In genomic region chrX:153948847-153949819, GRCh38 we compare ENCODE assay signal across 16 cellular contexts. TPM values are rescaled to one million over a fixed set of nuclear protein-coding genes. Genes with fewer than 3 reads are reported as not detected.
DNase-seq lines count a peak whose midpoint lies in the region; ATAC-seq, FAIRE-seq and TF ChIP-seq lines count a peak whose summit lies in the region.
"Had no signal": no experiment of that assay in that cellular context is flagged by ENCODE, and none has a peak within 500 bp of the region (broad histone marks: within the 10 kb centered on the region; RNA-seq: fewer than 3 reads in every experiment).

No MANE protein-coding gene starts in this region.

- peaks cover 6% of the 10 kb centered on the region for H3K36me3 Mint-ChIP-seq in natural killer cell treated with Interleukin-12 subunit alpha and Interleukin-12 subunit beta and Interleukin-15 and Interleukin-18, amount 100 ng/mL, for 72 hours

- peaks cover 5% of the 10 kb centered on the region for H3K4me1 ChIP-seq in A673 (ENCODE audit: insufficient read depth, low read length, poor library complexity, severe bottlenecking)

- no peaks in the 10 kb centered on the region for H3K9me3 Mint-ChIP-seq in natural killer cell treated with Interleukin-12 subunit alpha and Interleukin-12 subunit beta and Interleukin-15 and Interleukin-18, amount 100 ng/mL, for 72 hours
- H3K9me3 Mint-ChIP-seq: CD4-positive, alpha-beta T cell had no signal

- H3K9me3 ChIP-seq in A673 (ENCODE audit: low read depth, low read length, poor library complexity, severe bottlenecking): no peaks in the 10 kb centered on the region
- H3K9me3 ChIP-seq: Peyer's patch, testis had no signal

- no peak for TF ChIP-seq POLR2A in lower leg skin (IDR thresholded peaks at IDR 0.05)

- H3K27ac Mint-ChIP-seq in natural killer cell treated with Interleukin-12 subunit alpha and Interleukin-12 subunit beta and Interleukin-15 and Interleukin-18, amount 100 ng/mL, for 72 hours: peak overlapping the region; percentile 64 to 79
- H3K27ac Mint-ChIP-seq: CD4-positive, alpha-beta T cell had no signal

- FAIRE-seq in D721Med (lab: Jason Lieb, UNC): no peak
- FAIRE-seq: H1 had no signal

- no peak for TF ChIP-seq CTCF in A673 (conservative IDR thresholded peaks at IDR 0.05; ENCODE audit: low read depth, low read length)
- TF ChIP-seq CTCF in HL-60 (IDR thresholded peaks at IDR 0.05; ENCODE audit: insufficient read depth, low read length): no peak
- TF ChIP-seq CTCF in lower leg skin (IDR thresholded peaks at IDR 0.05): no peak
- TF ChIP-seq CTCF in D721Med (IDR thresholded peaks at IDR 0.05; ENCODE audit: insufficient read depth, missing control alignments): no peak

- H3K4me3 ChIP-seq in A673 (ENCODE audit: low read depth, low read length, poor library complexity, severe bottlenecking): no peak overlapping the region
- no peak overlapping the region for H3K4me3 ChIP-seq in HL-60 (replicated peaks; ENCODE audit: insufficient read depth, low read length)
- H3K4me3 ChIP-seq in lower leg skin (ENCODE audit: low read depth, poor library complexity, severe bottlenecking): no peak overlapping the region
- H3K4me3 ChIP-seq: Peyer's patch, testis had no signal

- peaks cover 49% of the 10 kb centered on the region for H3K36me3 ChIP-seq in A673 (ENCODE audit: insufficient read depth, low read length, poor library complexity, severe bottlenecking)

- WGBS in lower leg skin, 2 donors: 67 to 80% methylated on average over 22 to 30 of the region's 30 CpGs

- no peak for ATAC-seq in natural killer cell treated with Interleukin-12 subunit alpha and Interleukin-12 subunit beta and Interleukin-15 and Interleukin-18, amount 100 ng/mL, for 72 hours
- ATAC-seq in HG02798 (IDR thresholded peaks at IDR 0.05; ENCODE audit: poor library complexity, unreplicated experiment): no peak

- BruUV-seq in A673 (replicated peaks; lab: Mats Ljungman, UMichigan): no TSS peak

- peaks cover 14 to 16% of the 10 kb centered on the region in 2 donors for H3K4me1 Mint-ChIP-seq in natural killer cell treated with Interleukin-12 subunit alpha and Interleukin-12 subunit beta and Interleukin-15 and Interleukin-18, amount 100 ng/mL, for 72 hours (ENCODE audit: low read depth in 2 of 2)

- CTCF ChIA-PET in A673 (lab: Charles Lee): no interaction called here

- no peaks in the 10 kb centered on the region for H3K27me3 ChIP-seq in A673 (replicated peaks; ENCODE audit: insufficient read depth, low read depth, low read length, poor library complexity)
- H3K27me3 ChIP-seq in HL-60 (ENCODE audit: insufficient read depth, poor library complexity, severe bottlenecking): no peaks in the 10 kb centered on the region
- H3K27me3 ChIP-seq: Peyer's patch, testis had no signal

- intact Hi-C loops in A673 (cut with micrococcal nuclease; ENCODE audit: unreplicated experiment): loop anchor here (5.0 to 10.0 kb wide), 2 partner anchors 586 to 987 kb away; no protein-coding TSS in a partner anchor
- intact Hi-C loops in lower leg skin (cut with DNase I; ENCODE audit: low total_unique reads): no loop called here

- POLR2A ChIA-PET in A673 (lab: Charles Lee; ENCODE audit: low non-redundant PET): interaction anchor here (0.7 kb wide), 1 partner anchor 408 kb away, joined by 3 read pairs; no protein-coding TSS in a partner anchor

- H3K27me3 Mint-ChIP-seq in natural killer cell treated with Interleukin-12 subunit alpha and Interleukin-12 subunit beta and Interleukin-15 and Interleukin-18, amount 100 ng/mL, for 72 hours: no peaks in the 10 kb centered on the region
- H3K27me3 Mint-ChIP-seq: CD4-positive, alpha-beta T cell had no signal

- H3K4me3 Mint-ChIP-seq in natural killer cell treated with Interleukin-12 subunit alpha and Interleukin-12 subunit beta and Interleukin-15 and Interleukin-18, amount 100 ng/mL, for 72 hours: peak overlapping the region; percentile 64
- H3K4me3 Mint-ChIP-seq: CD4-positive, alpha-beta T cell had no signal

- no peak for DNase-seq in A673 (ENCODE audit: low spot score)
- no peak for DNase-seq in HL-60 (ENCODE audit: low read depth in 1 of 2, low spot score in 1 of 2)
- no peak for DNase-seq in natural killer cell treated with Interleukin-12 subunit alpha and Interleukin-12 subunit beta and Interleukin-15 and Interleukin-18, amount 100 ng/mL, for 72 hours (ENCODE audit: low spot score)
- DNase-seq in lower leg skin (ENCODE audit: low spot score in 2 of 2): no peak
- DNase-seq in D721Med (ENCODE audit: insufficient read length, low spot score): no peak
- DNase-seq in AML-193 (lab: John Stamatoyannopoulos, UW): no peak
- DNase-seq: activated gamma-delta T cell treated with Interleukin-2 at 50 U/mL for 16 hours; CD4-positive, alpha-beta T cell; KBM-7; NCI-H2107; Peyer's patch; stimulated activated CD4-positive, alpha-beta T cell treated with anti-CD3 and anti-CD28 coated beads, Interleukin-4, amount 100 ng/mL, for 1 hour; testis had no signal

- H3K27ac ChIP-seq in A673 (ENCODE audit: low read depth, low read length, poor library complexity, severe bottlenecking) (peak overlapping the region; percentile 35), HL-60 (replicated peaks) (peak overlapping the region; percentile 48), cingulate gyrus (ENCODE audit: low read depth, low read length) (peak overlapping the region; percentile 39)

RNA-seq across cellular contexts. Expression of gene RENBP, which starts 4.7 kb away (rescaled TPM):
- total RNA-seq in A673 (2021) (3.4 and 5.7 TPM in 2 replicates), lower leg skin (10 to 100 TPM in 1 of 4 donors, 1 to 10 TPM in 2, under 1 TPM in 1; 0.76 to 11.8 (median 4.2) TPM)
- 1 to 10 TPM; 4.8 to 5.4 TPM for total RNA-seq in natural killer cell treated with Interleukin-12 subunit alpha and Interleukin-12 subunit beta and Interleukin-15 and Interleukin-18, amount 100 ng/mL, for 72 hours

RNA-seq across cellular contexts. Expression of gene NAA10, which starts 14.3 kb away (rescaled TPM):
- total RNA-seq in A673 (2021) (136 and 140 TPM in 2 replicates), lower leg skin (10 to 100 TPM; 32.6 to 70.9 (median 51.1) TPM)
- 100 to 1,000 TPM; 115 to 175 TPM for total RNA-seq in natural killer cell treated with Interleukin-12 subunit alpha and Interleukin-12 subunit beta and Interleukin-15 and Interleukin-18, amount 100 ng/mL, for 72 hours

RNA-seq across cellular contexts. Expression of gene HCFC1, which starts 22.5 kb away (rescaled TPM):
- total RNA-seq in A673 (2021) (124 and 137 TPM in 2 replicates), lower leg skin (10 to 100 TPM; 32.6 to 51.6 (median 40.9) TPM)
- 100 to 1,000 TPM; 105 to 131 TPM for total RNA-seq in natural killer cell treated with Interleukin-12 subunit alpha and Interleukin-12 subunit beta and Interleukin-15 and Interleukin-18, amount 100 ng/mL, for 72 hours

RNA-seq across cellular contexts. Expression of gene ARHGAP4, which starts 23.1 kb away (rescaled TPM):
- total RNA-seq in A673 (2021) (43.0 and 45.7 TPM in 2 replicates), lower leg skin (10 to 100 TPM in 2 of 4 donors, 1 to 10 TPM in 2; 2.7 to 14.8 (median 10.5) TPM)
- total RNA-seq in natural killer cell treated with Interleukin-12 subunit alpha and Interleukin-12 subunit beta and Interleukin-15 and Interleukin-18, amount 100 ng/mL, for 72 hours: 100 to 1,000 TPM; 155 to 276 TPM

RNA-seq across cellular contexts. Expression of gene TMEM187, which starts 23.4 kb away (rescaled TPM):
- total RNA-seq in A673 (2021) (2.8 and 6.8 TPM in 2 replicates), lower leg skin (10 to 100 TPM; 10.1 to 21.6 (median 14.4) TPM)
- total RNA-seq in natural killer cell treated with Interleukin-12 subunit alpha and Interleukin-12 subunit beta and Interleukin-15 and Interleukin-18, amount 100 ng/mL, for 72 hours: 1 to 10 TPM; 2.4 to 6.9 TPM
